Comparison of ENCODE assay signal across 8 cellular contexts in the genomic region with DNA sequence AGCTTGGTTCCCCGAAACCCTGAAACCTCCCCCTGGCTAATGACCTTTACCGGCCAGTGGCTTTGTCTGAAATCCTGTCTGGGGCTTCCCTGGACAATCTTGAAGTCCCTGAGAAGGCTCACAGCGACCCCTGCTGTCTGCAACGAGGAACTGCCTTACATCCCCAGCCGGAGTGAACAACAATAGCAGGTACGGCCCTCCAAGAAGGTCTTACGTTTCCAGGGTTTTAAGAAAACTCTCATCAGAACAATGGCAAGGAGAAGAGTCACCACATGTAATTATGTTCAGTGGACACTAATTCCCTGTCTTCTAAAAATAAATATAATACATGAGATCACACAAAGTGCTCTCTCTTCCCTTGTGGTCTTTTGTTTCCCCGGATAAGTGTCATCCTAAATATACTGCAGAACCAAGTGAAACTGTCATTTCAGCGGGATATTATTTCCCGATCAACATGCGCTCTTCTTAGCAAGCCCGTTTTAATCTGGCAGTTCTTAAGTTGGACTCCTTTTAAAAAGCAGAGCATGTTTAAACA. TPM values are rescaled to one million over a fixed set of nuclear protein-coding genes. Genes with fewer than 3 reads are reported as not detected.
DNase-seq lines count a peak whose midpoint lies in the region; ATAC-seq and TF ChIP-seq lines count a peak whose summit lies in the region.

No MANE protein-coding gene starts in this region.

- H3K9ac ChIP-seq in trophoblast cell (ENCODE audit: low read length) = no peak overlapping the region

- no peak overlapping the region for H3K4me3 ChIP-seq in RWPE2 (ENCODE audit: severe bottlenecking)
- H3K4me3 ChIP-seq in trophoblast cell (ENCODE audit: low read depth, low read length) = no peak overlapping the region

- no peaks in the 10 kb centered on the region for H3K4me1 ChIP-seq in RWPE2 (ENCODE audit: insufficient read depth, poor library complexity, severe bottlenecking)
- no peaks in the 10 kb centered on the region for H3K4me1 ChIP-seq in trophoblast cell (ENCODE audit: control insufficient read depth in 1 of 2, insufficient read depth in 2 of 2, low read length in 2 of 2)

- peak; percentile 62 for DNase-seq in GM10266 (ENCODE audit: extremely low spot score)
- DNase-seq in LHCN-M2 (ENCODE audit: low read depth) = peak; percentile 51
- DNase-seq in RWPE2 (ENCODE audit: low spot score) = no peak
- peak; percentile 49 for DNase-seq in activated naive CD4-positive, alpha-beta T cell treated with Interleukin-2 at 50 U/mL for 16 hours
- DNase-seq in glomerular visceral epithelial cell (ENCODE audit: extremely low spot score) = peak; percentile 62
- peak; percentile 60 to 88 for DNase-seq in trophoblast cell

- H3K14ac ChIP-seq in trophoblast cell (ENCODE audit: low read length) = no peak overlapping the region

- WGBS in trophoblast cell (ENCODE audit: extremely low coverage, insufficient coverage, insufficient read length) = no CpG with 5 or more reads among the region's 12 CpGs

- no peak overlapping the region for H2BK120ac ChIP-seq in trophoblast cell (ENCODE audit: insufficient read depth, low read length, poor library complexity)

- no peak overlapping the region for H2AFZ ChIP-seq in trophoblast cell (ENCODE audit: insufficient read depth, low read length, poor library complexity)

- H3K27me3 ChIP-seq in RWPE2 (ENCODE audit: insufficient read depth, poor library complexity, severe bottlenecking) (no peaks in the 10 kb centered on the region), trophoblast cell (ENCODE audit: insufficient read depth, low read length) (no peaks in the 10 kb centered on the region)

- H3K18ac ChIP-seq in trophoblast cell (ENCODE audit: low read length) = no peak overlapping the region

- H3K4ac ChIP-seq in trophoblast cell (ENCODE audit: low read depth, low read length) = no peak overlapping the region

- H3K36me3 ChIP-seq in RWPE2 (ENCODE audit: low read depth) = peaks cover 14% of the 10 kb centered on the region
- peaks cover 18 to 26% of the 10 kb centered on the region in 2 experiments for H3K36me3 ChIP-seq in trophoblast cell (ENCODE audit: control insufficient read depth in 1 of 2, insufficient read depth in 2 of 2, low read length in 2 of 2)

- no peak overlapping the region for H2BK12ac ChIP-seq in trophoblast cell (ENCODE audit: low read length)

- no peak overlapping the region for H3K4me3 Mint-ChIP-seq in stimulated activated memory B cell treated with anti-CD40 and anti-IgM and Interleukin-4, amounts not matched to agents 10 μg/mL and 1 μg/mL and 100 μg/mL, for 72 hours

- H2AK5ac ChIP-seq in trophoblast cell (ENCODE audit: low read length) = no peak overlapping the region

- H3K36me3 Mint-ChIP-seq in stimulated activated memory B cell treated with anti-CD40 and anti-IgM and Interleukin-4, amounts not matched to agents 10 μg/mL and 1 μg/mL and 100 μg/mL, for 72 hours = peaks cover 71% of the 10 kb centered on the region

- H2BK5ac ChIP-seq in trophoblast cell (ENCODE audit: low read depth, low read length, poor library complexity) = no peak overlapping the region

- H3K27me3 Mint-ChIP-seq in stimulated activated memory B cell treated with anti-CD40 and anti-IgM and Interleukin-4, amounts not matched to agents 10 μg/mL and 1 μg/mL and 100 μg/mL, for 72 hours = no peaks in the 10 kb centered on the region

- ATAC-seq in RWPE2 (ENCODE audit: low read depth) (peak; percentile 54; the same call in 1 of the 3 replicates), HG02973 (IDR thresholded peaks at IDR 0.05; ENCODE audit: unreplicated experiment) (no peak)
- no peak for ATAC-seq in stimulated activated memory B cell treated with anti-CD40 and anti-IgM and Interleukin-4, amounts not matched to agents 10 μg/mL and 1 μg/mL and 100 μg/mL, for 72 hours

- H3K9me3 Mint-ChIP-seq in stimulated activated memory B cell treated with anti-CD40 and anti-IgM and Interleukin-4, amounts not matched to agents 10 μg/mL and 1 μg/mL and 100 μg/mL, for 72 hours = no peaks in the 10 kb centered on the region

- TF ChIP-seq CTCF in GM10266 (IDR thresholded peaks at IDR 0.05; ENCODE audit: control insufficient read depth, insufficient read depth, low read depth, missing control alignments) (peak; percentile 81), RWPE2 (IDR thresholded peaks at IDR 0.05; ENCODE audit: poor library complexity, severe bottlenecking) (peak; percentile 88)

- no peaks in the 10 kb centered on the region for H3K79me2 ChIP-seq in trophoblast cell (ENCODE audit: control insufficient read depth, insufficient read depth, low read length, poor library complexity)

- no peaks in the 10 kb centered on the region for H3K9me3 ChIP-seq in RWPE2 (ENCODE audit: severe bottlenecking)
- H3K9me3 ChIP-seq in trophoblast cell (ENCODE audit: insufficient read depth, low read depth, low read length) = peaks cover 1% of the 10 kb centered on the region

- no peaks in the 10 kb centered on the region for H3K79me1 ChIP-seq in trophoblast cell (ENCODE audit: low read length)

- H4K12ac ChIP-seq in trophoblast cell (ENCODE audit: low read depth, low read length) = no peak overlapping the region

- no peak overlapping the region for H4K8ac ChIP-seq in trophoblast cell (ENCODE audit: low read depth, low read length)

- no peak overlapping the region for H3K4me2 ChIP-seq in trophoblast cell (ENCODE audit: low read length)

- no peak overlapping the region for H3K27ac Mint-ChIP-seq in stimulated activated memory B cell treated with anti-CD40 and anti-IgM and Interleukin-4, amounts not matched to agents 10 μg/mL and 1 μg/mL and 100 μg/mL, for 72 hours

- no peak overlapping the region for H4K91ac ChIP-seq in trophoblast cell (ENCODE audit: low read depth, low read length)

- no peaks in the 10 kb centered on the region for H3K4me1 Mint-ChIP-seq in stimulated activated memory B cell treated with anti-CD40 and anti-IgM and Interleukin-4, amounts not matched to agents 10 μg/mL and 1 μg/mL and 100 μg/mL, for 72 hours

- H3K27ac ChIP-seq in RWPE2 (ENCODE audit: poor library complexity, severe bottlenecking) (no peak overlapping the region), trophoblast cell (ENCODE audit: low read depth, low read length) (no peak overlapping the region)

- H3K23ac ChIP-seq in trophoblast cell (ENCODE audit: low read length) = no peak overlapping the region

RNA-seq across cellular contexts. Expression of gene RBM19, which starts 53.3 kb away (rescaled TPM):
- total RNA-seq in LHCN-M2 (2014; rRNA removed) = 18.4 and 26.3 TPM in 2 replicates
- polyA plus RNA-seq in LHCN-M2 (2012) = 15.2 TPM
- 13.4 and 13.5 TPM in 2 replicates for polyA plus RNA-seq in trophoblast cell (2013)
